In the genomic region with DNA sequence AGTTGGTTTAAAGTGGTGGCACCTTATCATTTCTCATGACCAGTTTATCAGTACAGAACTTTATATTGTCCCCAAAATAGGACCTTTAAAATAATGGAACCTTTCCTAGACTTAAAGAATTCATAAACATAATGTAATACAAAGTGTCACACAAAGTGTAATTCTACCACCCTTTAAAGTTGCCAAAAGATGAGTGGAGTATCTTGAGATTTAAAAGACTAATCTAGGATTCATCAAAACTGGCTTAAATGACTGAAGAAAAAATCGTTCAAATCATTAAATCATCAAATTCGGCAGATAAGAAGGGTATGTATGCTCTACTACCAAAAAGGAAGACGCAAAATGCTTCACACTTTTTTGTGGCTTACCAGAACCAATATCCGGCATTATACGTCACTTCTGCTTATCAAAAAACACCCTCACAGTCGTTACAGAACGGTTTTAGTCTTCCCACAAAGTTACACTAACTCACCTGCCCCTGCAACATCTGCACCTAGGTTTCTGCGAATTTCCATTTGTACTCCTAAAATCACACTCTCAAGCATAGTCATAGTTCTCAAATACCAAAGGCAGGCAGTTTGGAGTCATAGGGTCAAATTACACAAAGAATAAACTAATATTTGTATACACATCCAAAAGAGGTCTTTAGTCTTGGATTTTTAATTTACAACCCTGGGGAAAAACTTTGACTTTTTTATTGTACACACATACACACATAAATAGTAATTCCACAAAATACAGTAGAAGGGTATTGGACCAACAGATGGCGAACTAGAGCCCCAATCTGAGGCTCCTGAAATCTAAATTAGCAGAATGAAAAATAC, we compare ENCODE assay signal across 1 cellular context.
TF ChIP-seq lines count a peak whose summit lies in the region.

No MANE protein-coding gene starts in this region.

TF ChIP-seq in K562, 482 proteins besides CTCF, POLR2A, EP300 and RAD21 (continued from another document and continues in another):
- TF ChIP-seq, protein P1, sequence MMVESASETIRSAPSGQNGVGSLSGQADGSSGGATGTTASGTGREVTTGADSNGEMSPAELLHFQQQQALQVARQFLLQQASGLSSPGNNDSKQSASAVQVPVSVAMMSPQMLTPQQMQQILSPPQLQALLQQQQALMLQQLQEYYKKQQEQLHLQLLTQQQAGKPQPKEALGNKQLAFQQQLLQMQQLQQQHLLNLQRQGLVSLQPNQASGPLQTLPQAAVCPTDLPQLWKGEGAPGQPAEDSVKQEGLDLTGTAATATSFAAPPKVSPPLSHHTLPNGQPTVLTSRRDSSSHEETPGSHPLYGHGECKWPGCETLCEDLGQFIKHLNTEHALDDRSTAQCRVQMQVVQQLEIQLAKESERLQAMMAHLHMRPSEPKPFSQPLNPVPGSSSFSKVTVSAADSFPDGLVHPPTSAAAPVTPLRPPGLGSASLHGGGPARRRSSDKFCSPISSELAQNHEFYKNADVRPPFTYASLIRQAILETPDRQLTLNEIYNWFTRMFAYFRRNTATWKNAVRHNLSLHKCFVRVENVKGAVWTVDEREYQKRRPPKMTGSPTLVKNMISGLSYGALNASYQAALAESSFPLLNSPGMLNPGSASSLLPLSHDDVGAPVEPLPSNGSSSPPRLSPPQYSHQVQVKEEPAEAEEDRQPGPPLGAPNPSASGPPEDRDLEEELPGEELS (CRISPR knock-in tag; IDR thresholded peaks at IDR 0.05; ENCODE audit: borderline replicate concordance): 0 out of 2 replicates have a peak, but pooled peaks have one; percentile 52
- TF ChIP-seq ZNF551 (CRISPR knock-in tag; IDR thresholded peaks at IDR 0.05) (no peak), SP2 (IDR thresholded peaks at IDR 0.05; ENCODE audit: extremely low read depth, low read depth, low read length, poor library complexity, severe bottlenecking) (no peak), ZFP1 (CRISPR knock-in tag; IDR thresholded peaks at IDR 0.05) (no peak), NFE2 (IDR thresholded peaks at IDR 0.05; ENCODE audit: low read depth) (no peak), ZNF511 (CRISPR knock-in tag; IDR thresholded peaks at IDR 0.05) (no peak), FIP1L1 (IDR thresholded peaks at IDR 0.05; ENCODE audit: low read depth, low read length, poor library complexity, severe bottlenecking) (no peak), THRB (CRISPR knock-in tag; conservative IDR thresholded peaks at IDR 0.05) (no peak), ZNF696 (CRISPR knock-in tag; conservative IDR thresholded peaks at IDR 0.05) (no peak), TOE1 (IDR thresholded peaks at IDR 0.05; ENCODE audit: borderline replicate concordance) (no peak), TOE1 (CRISPR knock-in tag; IDR thresholded peaks at IDR 0.05; ENCODE audit: borderline replicate concordance, low read depth) (no peak), IFI16 (CRISPR knock-in tag; IDR thresholded peaks at IDR 0.05) (no peak), MTA3 (IDR thresholded peaks at IDR 0.05; ENCODE audit: borderline replicate concordance) (no peak), ZBTB17 (CRISPR knock-in tag; IDR thresholded peaks at IDR 0.05) (no peak), CREBBP (IDR thresholded peaks at IDR 0.05; ENCODE audit: low read depth, low read length) (no peak), ZNF57 (CRISPR knock-in tag; IDR thresholded peaks at IDR 0.05) (no peak; the same call in 1 of the 2 replicates), PHF20 (IDR thresholded peaks at IDR 0.05; ENCODE audit: partially characterized antibody) (no peak), NR2C1 (IDR thresholded peaks at IDR 0.05) (no peak), NR2C1 (tag; IDR thresholded peaks at IDR 0.05) (no peak), HMBOX1 (IDR thresholded peaks at IDR 0.05) (peak; percentile 81), SAFB (IDR thresholded peaks at IDR 0.05; ENCODE audit: borderline replicate concordance, low read depth, low read length) (no peak), ZFPM2 (CRISPR knock-in tag; IDR thresholded peaks at IDR 0.05) (no peak), HOXB6 (CRISPR knock-in tag; IDR thresholded peaks at IDR 0.05; ENCODE audit: borderline replicate concordance) (no peak), SRSF9 (IDR thresholded peaks at IDR 0.05; ENCODE audit: borderline replicate concordance, low read depth, low read length) (no peak), GABPB1 (CRISPR knock-in tag; IDR thresholded peaks at IDR 0.05) (no peak), RBM25 (IDR thresholded peaks at IDR 0.05; ENCODE audit: low read depth, low read length, severe bottlenecking) (no peak), ATF6 (CRISPR knock-in tag; IDR thresholded peaks at IDR 0.05) (no peak), USF2 (CRISPR knock-in tag; IDR thresholded peaks at IDR 0.05) (no peak), MBD2 (IDR thresholded peaks at IDR 0.05; ENCODE audit: borderline replicate concordance, low read depth) (no peak; the same call in 1 of the 2 replicates), ZNF79 (CRISPR knock-in tag; IDR thresholded peaks at IDR 0.05; ENCODE audit: low read depth) (no peak), ZBTB43 (CRISPR knock-in tag; IDR thresholded peaks at IDR 0.05) (0 out of 2 replicates have a peak, but pooled peaks have one; percentile 72), ZC3H8 (IDR thresholded peaks at IDR 0.05) (no peak), E2F3 (CRISPR knock-in tag; IDR thresholded peaks at IDR 0.05) (no peak)
- TF ChIP-seq, protein P2, sequence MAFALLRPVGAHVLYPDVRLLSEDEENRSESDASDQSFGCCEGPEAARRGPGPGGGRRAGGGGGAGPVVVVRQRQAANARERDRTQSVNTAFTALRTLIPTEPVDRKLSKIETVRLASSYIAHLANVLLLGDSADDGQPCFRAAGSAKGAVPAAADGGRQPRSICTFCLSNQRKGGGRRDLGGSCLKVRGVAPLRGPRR (CRISPR knock-in tag; IDR thresholded peaks at IDR 0.05): no peak
- TF ChIP-seq, protein P3, sequence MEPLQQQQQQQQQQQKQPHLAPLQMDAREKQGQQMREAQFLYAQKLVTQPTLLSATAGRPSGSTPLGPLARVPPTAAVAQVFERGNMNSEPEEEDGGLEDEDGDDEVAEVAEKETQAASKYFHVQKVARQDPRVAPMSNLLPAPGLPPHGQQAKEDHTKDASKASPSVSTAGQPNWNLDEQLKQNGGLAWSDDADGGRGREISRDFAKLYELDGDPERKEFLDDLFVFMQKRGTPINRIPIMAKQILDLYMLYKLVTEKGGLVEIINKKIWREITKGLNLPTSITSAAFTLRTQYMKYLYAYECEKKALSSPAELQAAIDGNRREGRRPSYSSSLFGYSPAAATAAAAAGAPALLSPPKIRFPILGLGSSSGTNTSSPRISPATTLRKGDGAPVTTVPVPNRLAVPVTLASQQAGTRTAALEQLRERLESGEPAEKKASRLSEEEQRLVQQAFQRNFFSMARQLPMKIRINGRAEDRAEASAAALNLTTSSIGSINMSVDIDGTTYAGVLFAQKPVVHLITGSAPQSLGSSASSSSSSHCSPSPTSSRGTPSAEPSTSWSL (CRISPR knock-in tag; IDR thresholded peaks at IDR 0.05; ENCODE audit: borderline replicate concordance): no peak
- TF ChIP-seq, protein P4, sequence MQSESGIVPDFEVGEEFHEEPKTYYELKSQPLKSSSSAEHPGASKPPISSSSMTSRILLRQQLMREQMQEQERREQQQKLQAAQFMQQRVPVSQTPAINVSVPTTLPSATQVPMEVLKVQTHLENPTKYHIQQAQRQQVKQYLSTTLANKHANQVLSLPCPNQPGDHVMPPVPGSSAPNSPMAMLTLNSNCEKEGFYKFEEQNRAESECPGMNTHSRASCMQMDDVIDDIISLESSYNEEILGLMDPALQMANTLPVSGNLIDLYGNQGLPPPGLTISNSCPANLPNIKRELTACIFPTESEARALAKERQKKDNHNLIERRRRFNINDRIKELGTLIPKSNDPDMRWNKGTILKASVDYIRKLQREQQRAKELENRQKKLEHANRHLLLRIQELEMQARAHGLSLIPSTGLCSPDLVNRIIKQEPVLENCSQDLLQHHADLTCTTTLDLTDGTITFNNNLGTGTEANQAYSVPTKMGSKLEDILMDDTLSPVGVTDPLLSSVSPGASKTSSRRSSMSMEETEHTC (IDR thresholded peaks at IDR 0.05): peak; percentile 47; the same call in 1 of the 2 replicates
- TF ChIP-seq, protein P5, sequence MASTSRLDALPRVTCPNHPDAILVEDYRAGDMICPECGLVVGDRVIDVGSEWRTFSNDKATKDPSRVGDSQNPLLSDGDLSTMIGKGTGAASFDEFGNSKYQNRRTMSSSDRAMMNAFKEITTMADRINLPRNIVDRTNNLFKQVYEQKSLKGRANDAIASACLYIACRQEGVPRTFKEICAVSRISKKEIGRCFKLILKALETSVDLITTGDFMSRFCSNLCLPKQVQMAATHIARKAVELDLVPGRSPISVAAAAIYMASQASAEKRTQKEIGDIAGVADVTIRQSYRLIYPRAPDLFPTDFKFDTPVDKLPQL (IDR thresholded peaks at IDR 0.05; ENCODE audit: extremely low read depth, insufficient read length): no peak
- TF ChIP-seq, protein P6, sequence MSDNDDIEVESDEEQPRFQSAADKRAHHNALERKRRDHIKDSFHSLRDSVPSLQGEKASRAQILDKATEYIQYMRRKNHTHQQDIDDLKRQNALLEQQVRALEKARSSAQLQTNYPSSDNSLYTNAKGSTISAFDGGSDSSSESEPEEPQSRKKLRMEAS (CRISPR knock-in tag; IDR thresholded peaks at IDR 0.05): no peak
- TF ChIP-seq, protein P7, sequence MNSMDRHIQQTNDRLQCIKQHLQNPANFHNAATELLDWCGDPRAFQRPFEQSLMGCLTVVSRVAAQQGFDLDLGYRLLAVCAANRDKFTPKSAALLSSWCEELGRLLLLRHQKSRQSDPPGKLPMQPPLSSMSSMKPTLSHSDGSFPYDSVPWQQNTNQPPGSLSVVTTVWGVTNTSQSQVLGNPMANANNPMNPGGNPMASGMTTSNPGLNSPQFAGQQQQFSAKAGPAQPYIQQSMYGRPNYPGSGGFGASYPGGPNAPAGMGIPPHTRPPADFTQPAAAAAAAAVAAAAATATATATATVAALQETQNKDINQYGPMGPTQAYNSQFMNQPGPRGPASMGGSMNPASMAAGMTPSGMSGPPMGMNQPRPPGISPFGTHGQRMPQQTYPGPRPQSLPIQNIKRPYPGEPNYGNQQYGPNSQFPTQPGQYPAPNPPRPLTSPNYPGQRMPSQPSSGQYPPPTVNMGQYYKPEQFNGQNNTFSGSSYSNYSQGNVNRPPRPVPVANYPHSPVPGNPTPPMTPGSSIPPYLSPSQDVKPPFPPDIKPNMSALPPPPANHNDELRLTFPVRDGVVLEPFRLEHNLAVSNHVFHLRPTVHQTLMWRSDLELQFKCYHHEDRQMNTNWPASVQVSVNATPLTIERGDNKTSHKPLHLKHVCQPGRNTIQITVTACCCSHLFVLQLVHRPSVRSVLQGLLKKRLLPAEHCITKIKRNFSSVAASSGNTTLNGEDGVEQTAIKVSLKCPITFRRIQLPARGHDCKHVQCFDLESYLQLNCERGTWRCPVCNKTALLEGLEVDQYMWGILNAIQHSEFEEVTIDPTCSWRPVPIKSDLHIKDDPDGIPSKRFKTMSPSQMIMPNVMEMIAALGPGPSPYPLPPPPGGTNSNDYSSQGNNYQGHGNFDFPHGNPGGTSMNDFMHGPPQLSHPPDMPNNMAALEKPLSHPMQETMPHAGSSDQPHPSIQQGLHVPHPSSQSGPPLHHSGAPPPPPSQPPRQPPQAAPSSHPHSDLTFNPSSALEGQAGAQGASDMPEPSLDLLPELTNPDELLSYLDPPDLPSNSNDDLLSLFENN (IDR thresholded peaks at IDR 0.05; ENCODE audit: low read depth in 2 of 2, low read length in 2 of 2): no peak
